Comparison of ENCODE assay signal across 20 cellular contexts in the genomic region with DNA sequence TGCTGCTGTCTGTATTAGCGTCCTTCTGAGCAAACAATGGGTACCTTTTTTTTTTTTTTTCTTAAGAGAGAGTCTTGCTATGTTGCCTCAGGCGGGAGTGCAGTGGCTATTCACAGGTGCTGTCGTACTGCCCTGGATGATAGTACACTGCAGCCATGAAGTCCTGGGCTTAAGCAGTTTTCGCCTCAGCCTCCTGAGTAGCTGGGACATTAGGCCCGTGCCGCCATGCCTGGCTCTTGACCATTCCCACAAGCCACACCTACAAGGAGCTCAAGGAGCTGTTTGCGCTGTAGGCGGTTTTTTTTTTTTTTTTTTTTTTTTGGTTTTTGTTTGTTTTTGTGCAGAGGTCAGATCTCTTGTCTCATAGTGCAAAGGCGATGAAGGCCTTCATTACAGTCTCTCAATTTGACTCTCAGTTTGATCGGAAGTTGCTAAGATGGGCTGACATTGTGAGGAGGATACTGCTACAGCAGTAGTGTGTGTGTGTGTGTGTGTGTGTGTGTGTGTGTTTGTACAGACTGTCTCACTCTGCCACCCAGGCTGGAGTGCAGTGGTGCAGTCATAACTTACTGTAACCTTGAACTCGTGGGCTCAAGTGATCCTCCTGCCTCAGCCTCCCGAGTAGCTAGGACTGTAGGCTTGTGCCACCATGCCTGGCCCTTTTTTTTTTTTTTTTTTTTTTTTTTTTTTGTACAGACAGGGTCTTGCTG. TPM values are rescaled to one million over a fixed set of nuclear protein-coding genes. Genes with fewer than 3 reads are reported as not detected.
A peak's percentile ranks its signal among the peaks of the same experiment; 100 is the strongest.
DNase-seq lines count a peak whose midpoint lies in the region; ATAC-seq and TF ChIP-seq lines count a peak whose summit lies in the region.
"Had no signal": no experiment of that assay in that cellular context is flagged by ENCODE, and none has a peak within 500 bp of the region (broad histone marks: within the 10 kb centered on the region; RNA-seq: fewer than 3 reads in every experiment).

No MANE protein-coding gene starts in this region.

- intact Hi-C loops in lower lobe of right lung (cut with DNase I) = no loop called here

- POLR2A ChIA-PET in GM10248 (lab: Yijun Ruan, JAX) = interaction anchor here (0.6 kb wide), 1 partner anchor 18 kb away, joined by 6 read pairs; no protein-coding TSS in a partner anchor

- H3K9me3 ChIP-seq in lower lobe of right lung = no peaks in the 10 kb centered on the region
- H3K9me3 ChIP-seq: heart left ventricle, ovary, SJSA1, spleen, thyroid gland had no signal

- H3K4me3 ChIP-seq in lower lobe of right lung = no peak overlapping the region
- H3K4me3 ChIP-seq: dorsolateral prefrontal cortex, heart left ventricle, ovary, SJSA1, spleen, thyroid gland had no signal

- H3K27ac ChIP-seq in lower lobe of right lung = no peak overlapping the region
- H3K27ac ChIP-seq: dorsolateral prefrontal cortex, heart left ventricle, ovary, SJSA1, thyroid gland had no signal

- CTCF ChIA-PET in GM10248 (lab: Yijun Ruan, JAX) = interaction anchor here (0.9 to 2.0 kb wide), 6 partner anchors 10 to 116 kb away, joined by 3 to 6 read pairs (median 4); no protein-coding TSS in a partner anchor

- H3K4me1 ChIP-seq in lower lobe of right lung = peaks cover 6% of the 10 kb centered on the region

- DNase-seq in NCI-H1417 (lab: John Stamatoyannopoulos, UW) = peak; percentile 7 to 48 (median 31)
- DNase-seq in NCI-H1417 treated with DMSO at 0.1 percent for 48 hours (lab: John Stamatoyannopoulos, UW) = no peak
- DNase-seq in GM10248 (ENCODE audit: extremely low spot score) = peak; percentile 8
- DNase-seq in NCI-H2227 treated with DMSO at 0.1 percent for 48 hours (lab: John Stamatoyannopoulos, UW) = peak; percentile 49
- no peak for DNase-seq in lower lobe of right lung
- no peak for DNase-seq in NCI-H345 treated with DMSO at 0.1 percent for 48 hours (lab: John Stamatoyannopoulos, UW; ENCODE audit: unreplicated experiment)
- DNase-seq: activated CD4-positive, alpha-beta T cell treated with anti-CD3 and anti-CD28 coated beads, Interleukin-2, amount 50 U/mL, for 48 hours; activated T-cell treated with anti-CD3 and anti-CD28 coated beads, Interleukin-2, amount 50 U/mL, for 1 hour; DND-41; dorsolateral prefrontal cortex; heart left ventricle; NCI-H2029; NCI-H510A treated with DMSO at 0.1 percent for 48 hours; ovary; spleen; stimulated activated CD4-positive, alpha-beta T cell treated with anti-CD3 and anti-CD28 coated beads, Interleukin-4, amount 100 ng/mL, for 1 hour; thyroid gland had no signal

- ATAC-seq in lower lobe of right lung (peak; percentile 69 to 79), HG02852 (IDR thresholded peaks at IDR 0.05; ENCODE audit: unreplicated experiment) (no peak), GM21717 (IDR thresholded peaks at IDR 0.05; ENCODE audit: unreplicated experiment) (no peak)
- ATAC-seq: heart left ventricle had no signal

- H3K36me3 ChIP-seq in lower lobe of right lung = no peaks in the 10 kb centered on the region
- H3K36me3 ChIP-seq: heart left ventricle, ovary, thyroid gland had no signal

- no peaks in the 10 kb centered on the region for H3K27me3 ChIP-seq in lower lobe of right lung (ENCODE audit: low read depth)
- H3K27me3 ChIP-seq: dorsolateral prefrontal cortex, heart left ventricle, ovary, SJSA1, spleen, thyroid gland had no signal

- TF ChIP-seq CTCF in GM10248 (IDR thresholded peaks at IDR 0.05; ENCODE audit: control extremely low read depth, extremely low read depth, low read depth, missing control alignments) = no peak
- no peak for TF ChIP-seq CTCF in lower lobe of right lung (IDR thresholded peaks at IDR 0.05)

RNA-seq across cellular contexts. Expression of a gene that starts 34.2 kb away (rescaled TPM):
- total RNA-seq in lower lobe of right lung = 19.7 TPM

Comparison
In these comparisons a context has a peak if more than half of its experiments do, and no peak if none do; other contexts are left out.
1. DNase-seq: peak in NCI-H1417 (3 of 3), GM10248 (single experiment) and NCI-H2227 treated with DMSO at 0.1 percent for 48 hours (single experiment); none in NCI-H1417 treated with DMSO at 0.1 percent for 48 hours (single experiment), lower lobe of right lung (single experiment) and NCI-H345 treated with DMSO at 0.1 percent for 48 hours (single experiment).
2. ATAC-seq: peak in lower lobe of right lung (2 of 2); none in HG02852 (single experiment) and GM21717 (single experiment).